8 cellular contexts compared by ENCODE assay signal in genomic region chr14:91946313-91947195, GRCh38. TPM values are rescaled to one million over a fixed set of nuclear protein-coding genes. Genes with fewer than 3 reads are reported as not detected.
A peak's percentile ranks its signal among the peaks of the same experiment; 100 is the strongest.
DNase-seq lines count a peak whose midpoint lies in the region; ATAC-seq and TF ChIP-seq lines count a peak whose summit lies in the region.

No MANE protein-coding gene starts in this region.

- no peak for DNase-seq in CD8-positive, alpha-beta T cell
- peak; percentile 22 for DNase-seq in SK-MEL-5 (ENCODE audit: low read depth, low spot score)
- DNase-seq in fibroblast of mammary gland (ENCODE audit: low read depth) = no peak
- DNase-seq in UCSD-AML1 (lab: John Stamatoyannopoulos, UW; ENCODE audit: unreplicated experiment) = no peak
- DNase-seq in effector CD8-positive, alpha-beta T cell (lab: John Stamatoyannopoulos, UW) = no peak

- in situ Hi-C loops in SK-MEL-5 (cut with HindIII; ENCODE audit: low pct_unique_long_range_greater_than_20kb, low sequenced_read_pairs) = no loop called here

- H3K36me3 Mint-ChIP-seq in CD8-positive, alpha-beta T cell = no peaks in the 10 kb centered on the region

- no peaks in the 10 kb centered on the region for H3K27me3 ChIP-seq in CD8-positive, alpha-beta T cell (ENCODE audit: insufficient read depth, low read length)
- peaks cover 32% of the 10 kb centered on the region for H3K27me3 ChIP-seq in neuron (ENCODE audit: insufficient read depth, low read length)

- TF ChIP-seq CTCF in CD8-positive, alpha-beta T cell (IDR thresholded peaks at IDR 0.05) = no peak
- no peak for TF ChIP-seq CTCF in fibroblast of mammary gland (conservative IDR thresholded peaks at IDR 0.05; ENCODE audit: control insufficient read depth, insufficient read depth, low read depth, low read length)

- no peaks in the 10 kb centered on the region for H3K36me3 ChIP-seq in CD8-positive, alpha-beta T cell (ENCODE audit: insufficient read depth, low read length)
- no peaks in the 10 kb centered on the region for H3K36me3 ChIP-seq in neuron (ENCODE audit: insufficient read depth, low read length)

- H3K4me1 Mint-ChIP-seq in CD8-positive, alpha-beta T cell (ENCODE audit: low read depth) = peaks cover 16% of the 10 kb centered on the region

- no peaks in the 10 kb centered on the region for H3K9me3 ChIP-seq in CD8-positive, alpha-beta T cell (ENCODE audit: low read length)
- H3K9me3 ChIP-seq in neuron (ENCODE audit: low read length) = no peaks in the 10 kb centered on the region

- peak overlapping the region; percentile 52 for H3K4me3 ChIP-seq in CD8-positive, alpha-beta T cell (ENCODE audit: low read depth, low read length)
- H3K4me3 ChIP-seq in fibroblast of mammary gland (ENCODE audit: control insufficient read depth, low read depth, low read length) = peak overlapping the region; percentile 96
- H3K4me3 ChIP-seq in neuron (ENCODE audit: low read length) = peak overlapping the region; percentile 51

- POLR2A ChIA-PET in CD8-positive, alpha-beta T cell (lab: Charles Lee) = interaction anchor here (1.6 kb wide), 1 partner anchor 122 kb away, joined by 3 read pairs; no protein-coding TSS in a partner anchor

- peaks cover 25% of the 10 kb centered on the region for H3K27me3 Mint-ChIP-seq in CD8-positive, alpha-beta T cell (ENCODE audit: low read depth)

- intact Hi-C loops in CD8-positive, alpha-beta T cell (cut with DNase I, micrococcal nuclease) = no loop called here

- CTCF ChIA-PET in CD8-positive, alpha-beta T cell (lab: Charles Lee) = interaction anchor here (0.7 to 1.8 kb wide), 3 partner anchors 35 to 297 kb away, joined by 3 to 6 read pairs (median 3); no protein-coding TSS in a partner anchor

- no peaks in the 10 kb centered on the region for H3K9me3 Mint-ChIP-seq in CD8-positive, alpha-beta T cell

- H2AFZ ChIP-seq in neuron (ENCODE audit: low read depth, low read length) = peak overlapping the region; percentile 86

- peaks cover 9% of the 10 kb centered on the region for H3K4me1 ChIP-seq in CD8-positive, alpha-beta T cell (ENCODE audit: insufficient read depth, low read length)
- peaks cover 10% of the 10 kb centered on the region for H3K4me1 ChIP-seq in neuron (ENCODE audit: insufficient read depth, low read length)

- H3K27ac Mint-ChIP-seq in CD8-positive, alpha-beta T cell = peak overlapping the region; percentile 46

- H3K27ac ChIP-seq in CD8-positive, alpha-beta T cell (ENCODE audit: low read depth, low read length) = no peak overlapping the region

- peak overlapping the region; percentile 88 for H3K4me3 Mint-ChIP-seq in CD8-positive, alpha-beta T cell

- no peak for ATAC-seq in CD8-positive, alpha-beta T cell
- no peak for ATAC-seq in GM18909 (IDR thresholded peaks at IDR 0.05; ENCODE audit: poor library complexity, unreplicated experiment)
- no peak for ATAC-seq in HG02798 (IDR thresholded peaks at IDR 0.05; ENCODE audit: poor library complexity, unreplicated experiment)

RNA-seq across cellular contexts. Expression of gene FBLN5, which starts 0.9 kb away (rescaled TPM):
- 1 to 10 TPM; 1.4 TPM for total RNA-seq in CD8-positive, alpha-beta T cell
- total RNA-seq in SK-MEL-5 (2014; rRNA removed; shearing (Covaris generic)) = 111 and 119 TPM in 2 replicates
- 1,320 and 1,402 TPM in 2 replicates for polyA plus RNA-seq in SK-MEL-5 (2015; cell fraction: cytosol; rRNA removed)
- polyA plus RNA-seq in SK-MEL-5 (2015; cell fraction: nucleus; rRNA removed) = 242 and 278 TPM in 2 replicates

Comparison
In these comparisons a context has a peak if more than half of its experiments do, and no peak if none do; other contexts are left out.
1. RNA of gene FBLN5, which starts 0.9 kb away (total RNA-seq): 111 to 119 TPM in SK-MEL-5; 1.4 TPM in CD8-positive, alpha-beta T cell; every median in the first group is over 10 times any median in the second.
2. Peak in every context shown above with its lines, with median percentiles within 50 percentile points of each other: H3K4me3 ChIP-seq.